Comparison of ENCODE assay signal across 7 cellular contexts in genomic region chr11:72793452-72794367, GRCh38. TPM values are rescaled to one million over a fixed set of nuclear protein-coding genes. Genes with fewer than 3 reads are reported as not detected.
DNase-seq lines count a peak whose midpoint lies in the region; ATAC-seq, FAIRE-seq and TF ChIP-seq lines count a peak whose summit lies in the region.

Gene STARD10 (minus strand): TSS chr11:72794047. CDS start chr11:72781181, 12,866 bp downstream.

- H3K9me3 ChIP-seq in hepatocyte (ENCODE audit: low read depth), result no peaks in the 10 kb centered on the region

- ATAC-seq in HG02981 (IDR thresholded peaks at IDR 0.05; ENCODE audit: unreplicated experiment), result peak; percentile 90

- 3% methylated on average over 53 of the region's 55 CpGs for WGBS in hepatocyte (ENCODE audit: low lambda C conversion rate, missing lambda C conversion rate)

- peaks cover 18% of the 10 kb centered on the region for H3K4me1 ChIP-seq in hepatocyte (ENCODE audit: insufficient read depth)

- peak; percentile 96 for FAIRE-seq in GM18507 (lab: Jason Lieb, UNC)

- H2AFZ ChIP-seq in hepatocyte, result peak within 1 kb of the TSS; percentile 47

- H3K4me2 ChIP-seq in hepatocyte, result peak within 1 kb of the TSS; percentile 76

- peak within 1 kb of the TSS; percentile 50 for H3K4me3 ChIP-seq in hepatocyte

- no peaks in the 10 kb centered on the region for H3K9me2 ChIP-seq in hepatocyte (replicated peaks; ENCODE audit: insufficient read depth)

- no peaks in the 10 kb centered on the region for H3K36me3 ChIP-seq in hepatocyte (replicated peaks; ENCODE audit: insufficient read depth, low read depth)

- TF ChIP-seq CTCF in hepatocyte (IDR thresholded peaks at IDR 0.05; ENCODE audit: poor library complexity), result peak; percentile 100

- H3K27me3 ChIP-seq in hepatocyte, result no peaks in the 10 kb centered on the region

- H4K20me1 ChIP-seq in hepatocyte (ENCODE audit: insufficient read depth, poor library complexity, severe bottlenecking), result no peaks in the 10 kb centered on the region

- DNase-seq in GM18507 (ENCODE audit: extremely low spot score, insufficient read length, low read depth), result peak; percentile 97
- peak; percentile 85 for DNase-seq in NCI-H2029 treated with DMSO at 0.1 percent for 48 hours (lab: John Stamatoyannopoulos, UW)
- peak; percentile 90 for DNase-seq in T-helper 9 cell
- peak; percentile 99 for DNase-seq in astrocyte of the hippocampus (ENCODE audit: low read depth, low spot score)
- peak; percentile 99 for DNase-seq in hepatocyte (ENCODE audit: low spot score)
- peak; percentile 100 for DNase-seq in retina

- peak within 1 kb of the TSS; percentile 92 for H3K27ac ChIP-seq in hepatocyte

- peaks cover 6% of the 10 kb centered on the region for H3K79me2 ChIP-seq in hepatocyte

RNA-seq across cellular contexts. Expression of gene STARD10, which starts in this region (rescaled TPM):
- 290 and 390 TPM in 2 replicates for total RNA-seq in hepatocyte
- polyA plus RNA-seq in hepatocyte, result 575 and 686 TPM in 2 replicates

Comparison
In these comparisons a context has a peak if more than half of its experiments do, and no peak if none do; other contexts are left out.
1. Peak in every context shown above with its lines: DNase-seq, ATAC-seq, H3K4me3 ChIP-seq and H3K27ac ChIP-seq.